Comparison of ENCODE assay signal across 2 cellular contexts in the genomic region with DNA sequence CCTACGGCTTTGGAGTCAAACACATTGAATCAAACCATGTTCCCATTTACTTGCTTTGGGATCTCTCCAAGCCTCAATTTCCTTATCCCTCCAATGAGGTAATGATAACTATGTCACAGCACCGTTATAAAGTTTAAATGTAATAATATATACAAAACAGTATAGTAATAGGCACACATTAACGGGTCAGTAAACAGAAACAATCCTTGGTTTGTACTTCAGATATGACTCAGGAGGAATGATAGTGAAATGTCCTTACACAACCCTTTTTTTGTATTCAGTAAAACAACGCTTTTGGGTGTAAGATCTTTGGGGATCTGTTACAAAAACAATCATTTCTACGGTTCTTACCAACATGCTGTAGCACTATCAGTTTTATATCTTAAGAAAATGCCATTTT.
TF ChIP-seq lines count a peak whose summit lies in the region.

No MANE protein-coding gene starts in this region.

TF ChIP-seq in GM12878, 131 proteins besides CTCF, POLR2A, EP300 and RAD21:
- TF ChIP-seq RFX5 (IDR thresholded peaks at IDR 0.05; ENCODE audit: low read depth, low read length) (no peak), IKZF1 (conservative IDR thresholded peaks at IDR 0.05) (no peak), SMAD5 (IDR thresholded peaks at IDR 0.05; ENCODE audit: low read depth) (no peak), NFIC (IDR thresholded peaks at IDR 0.05; ENCODE audit: low read depth, low read length) (no peak), ZNF217 (IDR thresholded peaks at IDR 0.05) (0 out of 2 replicates have a peak, but pooled peaks have one; percentile 36), ATF7 (IDR thresholded peaks at IDR 0.05; ENCODE audit: low read depth) (0 out of 2 replicates have a peak, but pooled peaks have one; percentile 11), JUNB (IDR thresholded peaks at IDR 0.05) (peak; percentile 62), KDM1A (IDR thresholded peaks at IDR 0.05; ENCODE audit: borderline replicate concordance) (no peak)
- TF ChIP-seq, protein P1, sequence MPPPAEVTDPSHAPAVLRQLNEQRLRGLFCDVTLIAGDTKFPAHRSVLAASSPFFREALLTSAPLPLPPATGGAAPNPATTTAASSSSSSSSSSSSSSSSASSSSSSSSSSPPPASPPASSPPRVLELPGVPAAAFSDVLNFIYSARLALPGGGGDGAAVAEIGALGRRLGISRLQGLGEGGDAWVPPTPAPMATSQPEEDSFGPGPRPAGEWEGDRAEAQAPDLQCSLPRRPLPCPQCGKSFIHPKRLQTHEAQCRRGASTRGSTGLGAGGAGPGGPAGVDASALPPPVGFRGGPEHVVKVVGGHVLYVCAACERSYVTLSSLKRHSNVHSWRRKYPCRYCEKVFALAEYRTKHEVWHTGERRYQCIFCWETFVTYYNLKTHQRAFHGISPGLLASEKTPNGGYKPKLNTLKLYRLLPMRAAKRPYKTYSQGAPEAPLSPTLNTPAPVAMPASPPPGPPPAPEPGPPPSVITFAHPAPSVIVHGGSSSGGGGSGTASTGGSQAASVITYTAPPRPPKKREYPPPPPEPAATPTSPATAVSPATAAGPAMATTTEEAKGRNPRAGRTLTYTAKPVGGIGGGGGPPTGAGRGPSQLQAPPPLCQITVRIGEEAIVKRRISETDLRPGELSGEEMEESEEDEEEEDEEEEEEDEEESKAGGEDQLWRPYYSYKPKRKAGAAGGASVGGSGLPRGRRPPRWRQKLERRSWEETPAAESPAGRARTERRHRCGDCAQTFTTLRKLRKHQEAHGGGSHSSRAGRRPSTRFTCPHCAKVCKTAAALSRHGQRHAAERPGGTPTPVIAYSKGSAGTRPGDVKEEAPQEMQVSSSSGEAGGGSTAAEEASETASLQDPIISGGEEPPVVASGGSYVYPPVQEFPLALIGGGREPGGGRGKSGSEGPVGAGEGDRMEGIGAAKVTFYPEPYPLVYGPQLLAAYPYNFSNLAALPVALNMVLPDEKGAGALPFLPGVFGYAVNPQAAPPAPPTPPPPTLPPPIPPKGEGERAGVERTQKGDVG (CRISPR knock-in tag; IDR thresholded peaks at IDR 0.05), result no peak

TF ChIP-seq in HEK293T, 16 proteins besides CTCF, POLR2A, EP300 and RAD21:
- TF ChIP-seq BHLHE40 (IDR thresholded peaks at IDR 0.05; ENCODE audit: borderline replicate concordance) (no peak), FOXA1 (IDR thresholded peaks at IDR 0.05) (no peak), FOXM1 (IDR thresholded peaks at IDR 0.05; ENCODE audit: borderline replicate concordance) (no peak), FOXK2 (IDR thresholded peaks at IDR 0.05) (no peak), NFRKB (IDR thresholded peaks at IDR 0.05) (no peak), CTBP1 (IDR thresholded peaks at IDR 0.05; ENCODE audit: borderline replicate concordance) (no peak)
TF ChIP-seq in HEK293T: peak in this region for 0.
